ENCODE assay signal across 1 cellular context in genomic region chr14:22641851-22642250, GRCh38.
TF ChIP-seq lines count a peak whose summit lies in the region.

No MANE protein-coding gene starts in this region.

TF ChIP-seq in GM12878, 131 proteins besides CTCF, POLR2A, EP300 and RAD21 (continued from another document):
- no peak for TF ChIP-seq NKRF (conservative IDR thresholded peaks at IDR 0.05)
- no peak for TF ChIP-seq LARP7 (IDR thresholded peaks at IDR 0.05)
- no peak for TF ChIP-seq MLLT1 (IDR thresholded peaks at IDR 0.05)
- TF ChIP-seq EZH2 (IDR thresholded peaks at IDR 0.05; ENCODE audit: borderline replicate concordance, control insufficient read depth, low read depth, low read length) = no peak
- TF ChIP-seq SPI1 (IDR thresholded peaks at IDR 0.05; ENCODE audit: borderline replicate concordance, insufficient read depth, low read depth, low read length) = no peak
- no peak for TF ChIP-seq MTA2 (IDR thresholded peaks at IDR 0.05; ENCODE audit: low read depth)
- TF ChIP-seq POLR2AphosphoS5 (IDR thresholded peaks at IDR 0.05; ENCODE audit: low read length) = no peak
- no peak for TF ChIP-seq SMC3 (IDR thresholded peaks at IDR 0.05; ENCODE audit: borderline replicate concordance, low read length)
